ENCODE assay signal across 9 cellular contexts in the genomic region with DNA sequence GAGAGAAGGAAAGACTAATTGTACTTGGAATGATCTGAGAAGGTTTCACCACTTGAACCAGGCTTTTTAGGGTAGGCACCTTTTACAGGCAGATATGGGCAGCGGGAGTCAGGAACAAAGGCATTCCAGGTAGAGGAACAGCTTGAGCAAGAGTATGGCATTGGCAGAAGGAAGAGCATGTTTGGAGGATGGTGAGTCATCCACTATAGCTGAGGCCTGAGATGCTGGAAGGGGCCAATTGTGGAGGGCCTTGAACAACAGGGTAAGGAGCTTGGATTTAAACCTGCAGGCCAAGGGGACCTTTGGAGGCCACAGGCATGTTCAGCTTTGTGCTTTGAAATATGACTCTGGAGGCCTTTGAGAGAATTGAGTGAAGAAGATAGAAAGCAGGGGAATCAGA. TPM values are rescaled to one million over a fixed set of nuclear protein-coding genes. Genes with fewer than 3 reads are reported as not detected.
"Had no signal": no experiment of that assay in that cellular context is flagged by ENCODE, and none has a peak within 500 bp of the region (broad histone marks: within the 10 kb centered on the region; RNA-seq: fewer than 3 reads in every experiment).

No MANE protein-coding gene starts in this region.

- ATAC-seq: GM23338, K562 had no signal

- H3K4me3 ChIP-seq: GM23338, K562 had no signal

- DNase-seq: H9, HCEC 1CT, IMR-90 had no signal

- FAIRE-seq: H1, H54, HTR-8/SVneo, K562 had no signal

RNA-seq across cellular contexts. Expression of gene PFKFB1, which starts 32.2 kb away (rescaled TPM):
- total RNA-seq: GM23338, HT-29 had no signal

RNA-seq across cellular contexts. Expression of gene TRO, which starts 41.1 kb away (rescaled TPM):
- total RNA-seq: HT-29 had no signal
